Comparison of ENCODE assay signal across 35 cellular contexts in the genomic region with DNA sequence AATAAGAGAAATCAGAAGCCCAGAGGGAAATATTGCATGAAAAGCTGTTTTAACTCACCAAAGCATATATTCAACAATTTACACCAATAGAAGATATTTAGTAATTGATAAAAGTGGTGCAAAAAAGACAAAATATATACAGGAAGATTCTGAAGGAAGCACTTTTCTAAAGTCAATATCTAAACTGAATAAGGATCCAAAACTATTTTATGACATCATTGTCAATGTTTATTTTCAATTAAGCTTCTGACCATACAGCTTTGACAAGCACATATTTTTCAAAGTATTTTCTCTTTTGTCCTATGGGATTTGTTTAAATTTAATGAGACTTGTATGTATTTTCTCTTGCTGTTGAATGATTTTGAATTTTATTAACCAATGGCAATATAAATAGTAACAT.
"Had no signal": no experiment of that assay in that cellular context is flagged by ENCODE, and none has a peak within 500 bp of the region (broad histone marks: within the 10 kb centered on the region; RNA-seq: fewer than 3 reads in every experiment).

No MANE protein-coding gene starts in this region.

- H3K9ac ChIP-seq: KMS-11 had no signal

- DNase-seq: Karpas-422, Kasumi-1, MG63, MV-4-11, NCI-H1048, NCI-H1092, NCI-H1092 treated with DMSO at 0.1 percent for 48 hours, NCI-H1105, NCI-H1105 treated with DMSO at 0.1 percent for 48 hours, NCI-H1417, NCI-H1417 treated with DMSO at 0.1 percent for 48 hours, NCI-H1436, NCI-H1436 treated with DMSO at 0.1 percent for 48 hours, NCI-H146, NCI-H1694, NCI-H1694 treated with DMSO at 0.1 percent for 48 hours, NCI-H187, NCI-H187 treated with DMSO at 0.1 percent for 48 hours, NCI-H1930, NCI-H2029, NCI-H2029 treated with DMSO at 0.1 percent for 48 hours, NCI-H2081, NCI-H2081 treated with DMSO at 0.1 percent for 48 hours, NCI-H2107, NCI-H2171, NCI-H2171 treated with DMSO at 0.1 percent for 48 hours, NCI-H2227 treated with DMSO at 0.1 percent for 48 hours, NCI-H226, NCI-H345, NCI-H446, NCI-H446 treated with DMSO at 0.1 percent for 48 hours, NCI-H510A, NCI-H510A treated with DMSO at 0.1 percent for 48 hours, NCI-H524 had no signal

- H3K9me3 ChIP-seq: MG63 had no signal

- H3K36me3 ChIP-seq: MG63 had no signal

- H3K4me2 ChIP-seq: KMS-11 had no signal

- H3K27me3 ChIP-seq: MG63 had no signal

- H3K27ac ChIP-seq: KMS-11 had no signal

- H3K4me3 ChIP-seq: MG63 had no signal
